17 cellular contexts compared by ENCODE assay signal in genomic region chr2:232890536-232890895, GRCh38. TPM values are rescaled to one million over a fixed set of nuclear protein-coding genes. Genes with fewer than 3 reads are reported as not detected.
A peak's percentile ranks its signal among the peaks of the same experiment; 100 is the strongest.
DNase-seq lines count a peak whose midpoint lies in the region; ATAC-seq, FAIRE-seq and TF ChIP-seq lines count a peak whose summit lies in the region.
"Had no signal": no experiment of that assay in that cellular context is flagged by ENCODE, and none has a peak within 500 bp of the region (broad histone marks: within the 10 kb centered on the region; RNA-seq: fewer than 3 reads in every experiment).

No MANE protein-coding gene starts in this region.

- FAIRE-seq in astrocyte (lab: Jason Lieb, UNC): no peak

- H3K36me3 Mint-ChIP-seq in activated CD8-positive, alpha-beta memory T cell treated with anti-CD3 and anti-CD28 coated beads, Interleukin-2, amount 10 ng/mL, durations not matched to agents 7 days and 5 days: no peaks in the 10 kb centered on the region
- H3K36me3 Mint-ChIP-seq in astrocyte (ENCODE audit: low read depth, unreplicated experiment): no peaks in the 10 kb centered on the region
- H3K36me3 Mint-ChIP-seq: immature natural killer cell had no signal

- H2BK15ac ChIP-seq in mesendoderm (replicated peaks; ENCODE audit: low read depth): no peak overlapping the region

- H3K4me3 ChIP-seq in astrocyte (ENCODE audit: insufficient read depth, low read depth, low read length) (no peak overlapping the region), mesendoderm (ENCODE audit: low read length) (no peak overlapping the region), H7 (ENCODE audit: insufficient read depth, low read depth, low read length) (no peak overlapping the region)
- H3K4me3 ChIP-seq: gastroesophageal sphincter, Peyer's patch had no signal

- H3K79me1 ChIP-seq in mesendoderm (ENCODE audit: low read length): no peaks in the 10 kb centered on the region

- no peak overlapping the region for H4K5ac ChIP-seq in mesendoderm (ENCODE audit: low read length)

- no peak overlapping the region for H3K4ac ChIP-seq in mesendoderm (ENCODE audit: low read depth, low read length)

- H3K79me2 ChIP-seq in astrocyte (ENCODE audit: insufficient read depth, low read length) (no peaks in the 10 kb centered on the region), mesendoderm (ENCODE audit: control insufficient read depth, insufficient read depth, low read length) (no peaks in the 10 kb centered on the region)

- no peak overlapping the region for H2AK5ac ChIP-seq in mesendoderm (ENCODE audit: low read length)

- H3K27ac ChIP-seq in astrocyte (ENCODE audit: low read depth, low read length) (no peak overlapping the region), mesendoderm (ENCODE audit: low read depth, low read length) (no peak overlapping the region), temporal lobe (ENCODE audit: low read depth, low read length) (peak overlapping the region; percentile 59)
- H3K27ac ChIP-seq: gastroesophageal sphincter, Peyer's patch had no signal

- no peak overlapping the region for H2BK120ac ChIP-seq in mesendoderm (ENCODE audit: low read depth, low read length)

- H2BK5ac ChIP-seq in mesendoderm (ENCODE audit: low read length): no peak overlapping the region

- H3K27me3 Mint-ChIP-seq in activated CD8-positive, alpha-beta memory T cell treated with anti-CD3 and anti-CD28 coated beads, Interleukin-2, amount 10 ng/mL, durations not matched to agents 7 days and 5 days: no peaks in the 10 kb centered on the region
- H3K27me3 Mint-ChIP-seq in astrocyte (ENCODE audit: low read depth, unreplicated experiment): peaks cover 54% of the 10 kb centered on the region

- no peak overlapping the region for H3K18ac ChIP-seq in mesendoderm (ENCODE audit: low read length)

- H3K36me3 ChIP-seq in astrocyte (ENCODE audit: insufficient read depth, low read length) (no peaks in the 10 kb centered on the region), mesendoderm (ENCODE audit: control insufficient read depth, insufficient read depth, low read length) (no peaks in the 10 kb centered on the region), H7 (replicated peaks; ENCODE audit: control insufficient read depth, insufficient read depth, low read length) (no peaks in the 10 kb centered on the region)
- H3K36me3 ChIP-seq: gastroesophageal sphincter had no signal

- H3K4me1 Mint-ChIP-seq in activated CD8-positive, alpha-beta memory T cell treated with anti-CD3 and anti-CD28 coated beads, Interleukin-2, amount 10 ng/mL, durations not matched to agents 7 days and 5 days: no peaks in the 10 kb centered on the region
- H3K4me1 Mint-ChIP-seq in astrocyte (ENCODE audit: low read depth, unreplicated experiment): peaks cover 14% of the 10 kb centered on the region
- H3K4me1 Mint-ChIP-seq: immature natural killer cell had no signal

- no peak overlapping the region for H3K9ac ChIP-seq in astrocyte (ENCODE audit: low read length)
- no peak overlapping the region for H3K9ac ChIP-seq in mesendoderm (ENCODE audit: low read length)

- peak overlapping the region; percentile 64 for H2AFZ ChIP-seq in astrocyte (ENCODE audit: low read depth, low read length)

- H3K4me1 ChIP-seq in astrocyte (ENCODE audit: insufficient read depth, low read length) (peaks cover 14% of the 10 kb centered on the region), mesendoderm (ENCODE audit: control insufficient read depth, low read depth, low read length) (no peaks in the 10 kb centered on the region)
- H3K4me1 ChIP-seq: gastroesophageal sphincter, Peyer's patch had no signal

- no peaks in the 10 kb centered on the region for H3K27me3 ChIP-seq in astrocyte (ENCODE audit: insufficient read depth, low read length)
- no peaks in the 10 kb centered on the region for H3K27me3 ChIP-seq in mesendoderm (ENCODE audit: insufficient read depth, low read length, poor library complexity)
- H3K27me3 ChIP-seq in H7 (ENCODE audit: control insufficient read depth, insufficient read depth, low read length): no peaks in the 10 kb centered on the region
- H3K27me3 ChIP-seq: Peyer's patch had no signal

- H3K23ac ChIP-seq in mesendoderm (ENCODE audit: low read length): no peak overlapping the region

- no peaks in the 10 kb centered on the region for H4K20me1 ChIP-seq in astrocyte (ENCODE audit: insufficient read depth, low read length)

- no peak overlapping the region for H4K8ac ChIP-seq in mesendoderm (ENCODE audit: low read depth, low read length)

- no peak for ATAC-seq in activated CD8-positive, alpha-beta memory T cell treated with anti-CD3 and anti-CD28 coated beads, Interleukin-2, amount 10 ng/mL, durations not matched to agents 7 days and 5 days
- ATAC-seq in HG02678 (IDR thresholded peaks at IDR 0.05; ENCODE audit: unreplicated experiment) (no peak), HG02852 (IDR thresholded peaks at IDR 0.05; ENCODE audit: unreplicated experiment) (no peak)
- ATAC-seq: gastroesophageal sphincter had no signal

- WGBS in mesendoderm (ENCODE audit: extremely low coverage, insufficient coverage, low lambda C conversion rate): no CpG with 5 or more reads among the region's 11 CpGs

- DNase-seq in activated CD8-positive, alpha-beta memory T cell treated with anti-CD3 and anti-CD28 coated beads, Interleukin-2, amount 50 U/mL, for 48 hours: peak; percentile 43
- DNase-seq in activated CD8-positive, alpha-beta memory T cell treated with anti-CD3 and anti-CD28 coated beads, Interleukin-2, amount 10 ng/mL, durations not matched to agents 7 days and 5 days: no peak
- DNase-seq in astrocyte (ENCODE audit: low read depth) (no peak), mesendoderm (no peak), H7 (no peak)
- DNase-seq: activated CD4-positive, alpha-beta T cell treated with anti-CD3 and anti-CD28 coated beads, Interleukin-2, amount 50 U/mL, for 4 hours; C1 segment of cervical spinal cord; immature natural killer cell; midbrain; occipital lobe; stimulated activated CD4-positive, alpha-beta T cell treated with anti-CD3 and anti-CD28 coated beads, Interleukin-4, amount 100 ng/mL, for 4 hours had no signal

- no peaks in the 10 kb centered on the region for H3K9me3 Mint-ChIP-seq in activated CD8-positive, alpha-beta memory T cell treated with anti-CD3 and anti-CD28 coated beads, Interleukin-2, amount 10 ng/mL, durations not matched to agents 7 days and 5 days (ENCODE audit: low read depth)
- H3K9me3 Mint-ChIP-seq in astrocyte (ENCODE audit: unreplicated experiment): peaks cover 1% of the 10 kb centered on the region
- H3K9me3 Mint-ChIP-seq: HFFc6, immature natural killer cell had no signal

- TF ChIP-seq CTCF in astrocyte (IDR thresholded peaks at IDR 0.05; ENCODE audit: insufficient read depth, low read depth, low read length): no peak

- H3K27ac Mint-ChIP-seq in activated CD8-positive, alpha-beta memory T cell treated with anti-CD3 and anti-CD28 coated beads, Interleukin-2, amount 10 ng/mL, durations not matched to agents 7 days and 5 days: no peak overlapping the region
- H3K27ac Mint-ChIP-seq in astrocyte (ENCODE audit: unreplicated experiment): no peak overlapping the region
- H3K27ac Mint-ChIP-seq: HFFc6, immature natural killer cell had no signal

- peak overlapping the region; percentile 45 for H3K56ac ChIP-seq in mesendoderm (ENCODE audit: low read length)

- peak overlapping the region; percentile 68 for H3K4me2 ChIP-seq in astrocyte (ENCODE audit: low read length)
- H3K4me2 ChIP-seq in mesendoderm (ENCODE audit: low read length): no peak overlapping the region

- no peak overlapping the region for H3K4me3 Mint-ChIP-seq in activated CD8-positive, alpha-beta memory T cell treated with anti-CD3 and anti-CD28 coated beads, Interleukin-2, amount 10 ng/mL, durations not matched to agents 7 days and 5 days
- no peak overlapping the region for H3K4me3 Mint-ChIP-seq in astrocyte (ENCODE audit: unreplicated experiment)
- H3K4me3 Mint-ChIP-seq: immature natural killer cell had no signal

- no peaks in the 10 kb centered on the region for H3K9me3 ChIP-seq in astrocyte (ENCODE audit: insufficient read depth, low read depth, low read length)
- H3K9me3 ChIP-seq: gastroesophageal sphincter, Peyer's patch had no signal

- CTCF ChIA-PET in activated CD8-positive, alpha-beta memory T cell treated with anti-CD3 and anti-CD28 coated beads, Interleukin-2, amount 10 ng/mL, durations not matched to agents 7 days and 5 days (lab: Charles Lee): no interaction called here

RNA-seq across cellular contexts. Expression of gene SNORC, which starts 20.5 kb away (rescaled TPM):
- total RNA-seq in activated CD8-positive, alpha-beta memory T cell treated with anti-CD3 and anti-CD28 coated beads, Interleukin-2, amount 10 ng/mL, durations not matched to agents 7 days and 5 days: 1 to 10 TPM; 1.4 to 1.8 TPM
- total RNA-seq in astrocyte (2.1 and 3.1 TPM in 2 replicates), temporal lobe (0.74 TPM)
- 0.86 TPM for polyA plus RNA-seq in mesendoderm (2013, experiment 1 of 2)
- polyA plus RNA-seq in mesendoderm (2013, experiment 2 of 2): 0.46 TPM
- total RNA-seq in H7 (2014; rRNA removed; shearing (Covaris generic)): 1.6 and 5.2 TPM in 2 replicates
- polyA plus RNA-seq: immature natural killer cell had no signal
